Comparison of ENCODE assay signal across 16 cellular contexts in genomic region chr9:134347996-134348395, GRCh38.
"Had no signal": no experiment of that assay in that cellular context is flagged by ENCODE, and none has a peak within 500 bp of the region (broad histone marks: within the 10 kb centered on the region; RNA-seq: fewer than 3 reads in every experiment).

No MANE protein-coding gene starts in this region.

- H3K4me3 Mint-ChIP-seq: activated CD4-positive, alpha-beta memory T cell treated with anti-CD3 and anti-CD28 coated beads for 36 hours; activated CD4-positive, alpha-beta T cell treated with anti-CD3 and anti-CD28 coated beads for 36 hours; activated T-cell treated with anti-CD3 and anti-CD28 coated beads, Interleukin-2, amount 50 U/mL, for 4 hours; dendritic cell treated with granulocyte-macrophage colony-stimulating factor and Interleukin-4, amounts not matched to agents 40 ng/mL and 50 ng/mL, for 4 days; neural progenitor cell; stimulated activated memory B cell treated with anti-CD40 and anti-IgM and Interleukin-4, amounts not matched to agents 10 μg/mL and 1 μg/mL and 100 μg/mL, for 72 hours; T-cell had no signal

- H3K9ac ChIP-seq: neural progenitor cell had no signal

- DNase-seq: activated CD4-positive, alpha-beta memory T cell treated with anti-CD3 and anti-CD28 coated beads for 36 hours; activated CD4-positive, alpha-beta T cell treated with anti-CD3 and anti-CD28 coated beads for 36 hours; activated effector memory CD4-positive, alpha-beta T cell treated with Interleukin-2 at 50 U/mL for 16 hours; activated T-cell treated with anti-CD3 and anti-CD28 coated beads, Interleukin-2, amount 50 U/mL, for 4 hours; effector memory CD4-positive, alpha-beta T cell; pancreas; stimulated activated CD4-positive, alpha-beta T cell treated with anti-CD3 and anti-CD28 coated beads, Interleukin-2, amount 100 ng/mL, for 48 hours; T-cell; tibial artery; uterus had no signal

- ATAC-seq: activated CD4-positive, alpha-beta T cell treated with anti-CD3 and anti-CD28 coated beads for 36 hours; activated naive CD4-positive, alpha-beta T cell treated with anti-CD3 and anti-CD28 coated beads, Interleukin-2, amount 50 U/mL, for 72 hours; activated T-cell treated with anti-CD3 and anti-CD28 coated beads, Interleukin-2, amount 50 U/mL, for 4 hours; gastroesophageal sphincter; pancreas; stimulated activated memory B cell treated with anti-CD40 and anti-IgM and Interleukin-4, amounts not matched to agents 10 μg/mL and 1 μg/mL and 100 μg/mL, for 72 hours; T-cell had no signal

- H3K27ac Mint-ChIP-seq: activated CD4-positive, alpha-beta memory T cell treated with anti-CD3 and anti-CD28 coated beads for 36 hours; activated CD4-positive, alpha-beta T cell treated with anti-CD3 and anti-CD28 coated beads for 36 hours; activated naive CD4-positive, alpha-beta T cell treated with anti-CD3 and anti-CD28 coated beads, Interleukin-2, amount 50 U/mL, for 72 hours; dendritic cell treated with granulocyte-macrophage colony-stimulating factor and Interleukin-4, amounts not matched to agents 40 ng/mL and 50 ng/mL, for 4 days; neural progenitor cell; stimulated activated memory B cell treated with anti-CD40 and anti-IgM and Interleukin-4, amounts not matched to agents 10 μg/mL and 1 μg/mL and 100 μg/mL, for 72 hours; T-cell had no signal

- H3K4me3 ChIP-seq: gastroesophageal sphincter, neural progenitor cell, pancreas, tibial artery, uterus had no signal

- H3K9me3 Mint-ChIP-seq: activated CD4-positive, alpha-beta memory T cell treated with anti-CD3 and anti-CD28 coated beads for 36 hours; activated naive CD4-positive, alpha-beta T cell treated with anti-CD3 and anti-CD28 coated beads, Interleukin-2, amount 50 U/mL, for 72 hours; activated T-cell treated with anti-CD3 and anti-CD28 coated beads, Interleukin-2, amount 50 U/mL, for 4 hours; dendritic cell treated with granulocyte-macrophage colony-stimulating factor and Interleukin-4, amounts not matched to agents 40 ng/mL and 50 ng/mL, for 4 days; neural progenitor cell; stimulated activated memory B cell treated with anti-CD40 and anti-IgM and Interleukin-4, amounts not matched to agents 10 μg/mL and 1 μg/mL and 100 μg/mL, for 72 hours; T-cell had no signal

- H3K27me3 ChIP-seq: gastroesophageal sphincter, neural progenitor cell, pancreas, tibial artery, uterus had no signal

- H3K36me3 ChIP-seq: gastroesophageal sphincter, neural progenitor cell, pancreas, tibial artery, uterus had no signal

- H3K36me3 Mint-ChIP-seq: activated CD4-positive, alpha-beta memory T cell treated with anti-CD3 and anti-CD28 coated beads for 36 hours; activated naive CD4-positive, alpha-beta T cell treated with anti-CD3 and anti-CD28 coated beads, Interleukin-2, amount 50 U/mL, for 72 hours; neural progenitor cell; stimulated activated memory B cell treated with anti-CD40 and anti-IgM and Interleukin-4, amounts not matched to agents 10 μg/mL and 1 μg/mL and 100 μg/mL, for 72 hours; T-cell had no signal

- H3K9me3 ChIP-seq: gastroesophageal sphincter, pancreas, tibial artery, uterus had no signal

- H3K27me3 Mint-ChIP-seq: activated CD4-positive, alpha-beta memory T cell treated with anti-CD3 and anti-CD28 coated beads for 36 hours; activated CD4-positive, alpha-beta T cell treated with anti-CD3 and anti-CD28 coated beads for 36 hours; dendritic cell treated with granulocyte-macrophage colony-stimulating factor and Interleukin-4, amounts not matched to agents 40 ng/mL and 50 ng/mL, for 4 days; T-cell had no signal

- H3K27ac ChIP-seq: gastroesophageal sphincter, neural progenitor cell, pancreas, tibial artery, uterus, VCaP had no signal
